ENCODE assay signal across 11 cellular contexts in genomic region chr6:6557504-6557839, GRCh38. TPM values are rescaled to one million over a fixed set of nuclear protein-coding genes. Genes with fewer than 3 reads are reported as not detected.
"Had no signal": no experiment of that assay in that cellular context is flagged by ENCODE, and none has a peak within 500 bp of the region (broad histone marks: within the 10 kb centered on the region; RNA-seq: fewer than 3 reads in every experiment).

No MANE protein-coding gene starts in this region.

- H3K9me3 ChIP-seq: SK-N-SH had no signal

- ATAC-seq: activated CD4-positive, CD25-positive, alpha-beta regulatory T cell treated with anti-CD3 and anti-CD28 coated beads, Interleukin-2, amount 50 U/mL, for 24 hours had no signal

- H3K27ac ChIP-seq: cardiac muscle cell had no signal

- FAIRE-seq: astrocyte, RCC 7860 had no signal

- H3K36me3 ChIP-seq: cardiac muscle cell had no signal

- H3K4me2 ChIP-seq: SK-N-SH had no signal

- H3K4me3 ChIP-seq: cardiac muscle cell had no signal

- DNase-seq: amniotic stem cell, NCI-H1092, NCI-H226, SIG-M5 had no signal

- H3K9ac ChIP-seq: SK-N-SH had no signal

RNA-seq across cellular contexts. Expression of gene LY86, which starts 31.0 kb away (rescaled TPM):
- total RNA-seq: astrocyte, cardiac muscle cell, NCI-H460, PC-3 had no signal
- polyA plus RNA-seq: cardiac muscle cell, SK-N-SH had no signal
